ENCODE assay signal across 9 cellular contexts in genomic region chr20:31608256-31608980, GRCh38. TPM values are rescaled to one million over a fixed set of nuclear protein-coding genes. Genes with fewer than 3 reads are reported as not detected.
DNase-seq lines count a peak whose midpoint lies in the region; ATAC-seq and TF ChIP-seq lines count a peak whose summit lies in the region.
"Had no signal": no experiment of that assay in that cellular context is flagged by ENCODE, and none has a peak within 500 bp of the region (broad histone marks: within the 10 kb centered on the region; RNA-seq: fewer than 3 reads in every experiment).

No MANE protein-coding gene starts in this region.

- no peaks in the 10 kb centered on the region for H3K27me3 ChIP-seq in ovary

- no peak for TF ChIP-seq POLR2A in NB4 (IDR thresholded peaks at IDR 0.05; ENCODE audit: extremely low read depth, insufficient read length)
- TF ChIP-seq POLR2A in ovary (IDR thresholded peaks at IDR 0.05) = no peak
- no peak for TF ChIP-seq POLR2A in GM18505 (IDR thresholded peaks at IDR 0.05; ENCODE audit: borderline replicate concordance, extremely low read depth, insufficient read depth, insufficient read length)

- H3K4me1 ChIP-seq in ovary (ENCODE audit: insufficient read depth) = peaks cover 7% of the 10 kb centered on the region

- intact Hi-C loops in Right ventricle myocardium inferior (cut with DNase I) = loop anchor here (2.0 kb wide), 1 partner anchor 14 kb away; no protein-coding TSS in a partner anchor
- intact Hi-C loops in ovary (cut with DNase I) = loop anchor here in 1 of 4 donors (5.0 kb wide), 1 partner anchor 36 kb away; no protein-coding TSS in a partner anchor

- no peaks in the 10 kb centered on the region for H3K9me3 ChIP-seq in ovary

- peak overlapping the region in 1 of 2 donors; percentile 38 for H3K27ac ChIP-seq in ovary

- H3K4me3 ChIP-seq in NB4 (ENCODE audit: low read depth, low read length) = no peak overlapping the region
- peak overlapping the region; percentile 31 for H3K4me3 ChIP-seq in ovary

- ATAC-seq in SK-N-SH treated with all-trans-retinoic acid at 6 μM for 48 hours (peak; percentile 30), Right ventricle myocardium inferior (peak; percentile 12), GM18909 (IDR thresholded peaks at IDR 0.05; ENCODE audit: poor library complexity, unreplicated experiment) (no peak), GM18505 (IDR thresholded peaks at IDR 0.05; ENCODE audit: unreplicated experiment) (no peak), HG02642 (IDR thresholded peaks at IDR 0.05; ENCODE audit: poor library complexity, unreplicated experiment) (no peak)

- TF ChIP-seq CTCF in NB4 (IDR thresholded peaks at IDR 0.05; ENCODE audit: low read depth, low read length) (no peak), ovary (IDR thresholded peaks at IDR 0.05) (no peak)

- DNase-seq in CD1c-positive myeloid dendritic cell (ENCODE audit: extremely low spot score) = peak; percentile 40
- peak; percentile 65 for DNase-seq in NB4 (ENCODE audit: low read depth)
- DNase-seq in Right ventricle myocardium inferior (ENCODE audit: missing footprints) = peak; percentile 79
- DNase-seq in ovary = peak; percentile 75 to 82 (median 77)
- DNase-seq: activated naive CD8-positive, alpha-beta T cell treated with anti-CD3 and anti-CD28 coated beads, Interleukin-2, amount 10 ng/mL, durations not matched to agents 7 days and 5 days had no signal

- WGBS in ovary, 3 donors = 3 to 4% (median 4%) methylated on average over 38 to 46 of the region's 46 CpGs

- H3K36me3 ChIP-seq in ovary = no peaks in the 10 kb centered on the region

- no peak for TF ChIP-seq EP300 in ovary (IDR thresholded peaks at IDR 0.05)

TF ChIP-seq in SK-N-SH treated with all-trans-retinoic acid at 6 μM for 48 hours, 23 proteins besides CTCF, POLR2A, EP300 and RAD21 (continues in another document):
- TF ChIP-seq RARB (CRISPR knock-in tag; IDR thresholded peaks at IDR 0.05) (no peak), CSDC2 (CRISPR knock-in tag; IDR thresholded peaks at IDR 0.05) (0 out of 2 replicates have a peak, but pooled peaks have one; percentile 39), POU6F1 (CRISPR knock-in tag; IDR thresholded peaks at IDR 0.05; ENCODE audit: borderline replicate concordance, low read depth) (no peak), ZFP3 (CRISPR knock-in tag; IDR thresholded peaks at IDR 0.05) (peak; percentile 84; the same call in 1 of the 2 replicates), ZNF565 (CRISPR knock-in tag; conservative IDR thresholded peaks at IDR 0.05; ENCODE audit: low read depth) (no peak), ZNF70 (CRISPR knock-in tag; IDR thresholded peaks at IDR 0.05) (peak; percentile 70), ZNF8 (CRISPR knock-in tag; IDR thresholded peaks at IDR 0.05) (0 out of 2 replicates have a peak, but pooled peaks have one; percentile 55), PPARA (CRISPR knock-in tag; IDR thresholded peaks at IDR 0.05; ENCODE audit: borderline replicate concordance) (no peak; the same call in 1 of the 2 replicates), ESRRG (CRISPR knock-in tag; IDR thresholded peaks at IDR 0.05) (peak; percentile 40; the same call in 1 of the 2 replicates), BACH2 (CRISPR knock-in tag; IDR thresholded peaks at IDR 0.05; ENCODE audit: borderline replicate concordance) (no peak), ZFP30 (CRISPR knock-in tag; IDR thresholded peaks at IDR 0.05) (no peak; the same call in 1 of the 2 replicates), ISL1 (CRISPR knock-in tag; IDR thresholded peaks at IDR 0.05) (no peak), ZC3H10 (CRISPR knock-in tag; IDR thresholded peaks at IDR 0.05) (no peak), OSR1 (CRISPR knock-in tag; IDR thresholded peaks at IDR 0.05) (no peak), CSRNP3 (CRISPR knock-in tag; IDR thresholded peaks at IDR 0.05) (no peak), PATZ1 (CRISPR knock-in tag; IDR thresholded peaks at IDR 0.05; ENCODE audit: borderline replicate concordance) (peak; percentile 82), TSHZ2 (CRISPR knock-in tag; IDR thresholded peaks at IDR 0.05) (peak; percentile 79; the same call in 1 of the 2 replicates), TCF4 (CRISPR knock-in tag; IDR thresholded peaks at IDR 0.05; ENCODE audit: borderline replicate concordance) (peak; percentile 82), SNAI2 (CRISPR knock-in tag; IDR thresholded peaks at IDR 0.05) (peak; percentile 75; the same call in 1 of the 2 replicates), GLIS3 (CRISPR knock-in tag; IDR thresholded peaks at IDR 0.05) (peak; percentile 94), ARNTL (CRISPR knock-in tag; IDR thresholded peaks at IDR 0.05; ENCODE audit: borderline replicate concordance, low read depth) (peak; percentile 91), TOX (CRISPR knock-in tag; IDR thresholded peaks at IDR 0.05; ENCODE audit: borderline replicate concordance) (no peak)

RNA-seq across cellular contexts. Expression of gene ID1, which starts 3.3 kb away (rescaled TPM):
- total RNA-seq in Right ventricle myocardium inferior = 98.9 TPM
- 100 to 1,000 TPM in 3 of 7 donors, 10 to 100 TPM in 4; 42.6 to 353 (median 64.2) TPM for total RNA-seq in ovary
- 10 to 100 TPM; 26.0 to 86.9 TPM for polyA plus RNA-seq in ovary

RNA-seq across cellular contexts. Expression of gene COX4I2, which starts 29.3 kb away (rescaled TPM):
- 7.1 TPM for total RNA-seq in Right ventricle myocardium inferior
- 1 to 10 TPM in 6 of 7 donors, not detected in 1; 1.1 to 3.5 (median 2.1) TPM for total RNA-seq in ovary
- polyA plus RNA-seq in ovary = 1 to 10 TPM; 3.5 to 6.6 TPM
- total RNA-seq: activated naive CD8-positive, alpha-beta T cell treated with anti-CD3 and anti-CD28 coated beads, Interleukin-2, amount 10 ng/mL, durations not matched to agents 7 days and 5 days had no signal

Comparison
In these comparisons a context has a peak if more than half of its experiments do, and no peak if none do; other contexts are left out.
1. ATAC-seq: peak in SK-N-SH treated with all-trans-retinoic acid at 6 μM for 48 hours (single experiment) and Right ventricle myocardium inferior (single experiment); none in GM18909 (single experiment), GM18505 (single experiment) and HG02642 (single experiment).
2. Peak in every context shown above with its lines, with median percentiles within 50 percentile points of each other: DNase-seq.